In the genomic region with DNA sequence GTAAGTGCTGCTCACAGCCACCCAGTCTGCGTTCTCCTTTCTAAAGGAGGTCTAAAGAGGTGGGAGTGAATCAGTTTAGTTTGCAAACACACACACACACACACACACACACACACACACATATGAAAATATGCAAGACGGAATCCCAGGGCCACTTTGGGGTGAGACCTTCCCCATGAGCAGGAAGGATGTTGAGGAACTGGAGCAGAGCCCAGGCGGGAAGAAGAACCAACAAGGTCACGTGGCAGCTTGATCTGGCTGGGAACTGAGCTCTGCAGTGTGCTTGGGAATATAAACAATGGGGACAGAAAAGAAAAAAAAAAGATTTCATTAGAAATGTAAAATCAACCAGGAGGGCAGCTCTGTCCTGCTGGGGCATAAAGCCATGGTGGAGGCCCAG, we compare ENCODE assay signal across 36 cellular contexts. TPM values are rescaled to one million over a fixed set of nuclear protein-coding genes. Genes with fewer than 3 reads are reported as not detected.
"Had no signal": no experiment of that assay in that cellular context is flagged by ENCODE, and none has a peak within 500 bp of the region (broad histone marks: within the 10 kb centered on the region; RNA-seq: fewer than 3 reads in every experiment).

No MANE protein-coding gene starts in this region.

- FAIRE-seq: astrocyte, TTC549 had no signal

- H3K9me3 ChIP-seq: body of pancreas, breast epithelium had no signal

- ATAC-seq: activated CD8-positive, alpha-beta T cell treated with anti-CD3 and anti-CD28 coated beads for 36 hours; activated naive CD8-positive, alpha-beta T cell treated with anti-CD3 and anti-CD28 coated beads, Interleukin-2, amount 50 U/mL, for 24 hours; activated T-cell treated with anti-CD3 and anti-CD28 coated beads, Interleukin-2, amount 50 U/mL, for 4 hours; activated T-cell treated with anti-CD3 and anti-CD28 coated beads, Interleukin-2, amount 50 U/mL, for 72 hours; activated T-helper 17 cell treated with anti-CD3 and anti-CD28 coated beads, Interleukin-2, amount 50 U/mL, for 72 hours; body of pancreas had no signal

- DNase-seq: activated B cell treated with CpG ODN at 0.5 μM for 24 hours; activated CD4-positive, alpha-beta memory T cell treated with anti-CD3 and anti-CD28 coated beads for 36 hours; activated CD4-positive, alpha-beta T cell treated with anti-CD3 and anti-CD28 coated beads for 4 hours; activated CD4-positive, alpha-beta T cell treated with anti-CD3 and anti-CD28 coated beads, Interleukin-2, amount 10 ng/mL, durations not matched to agents 24 days and 14 days; activated CD4-positive, alpha-beta T cell treated with anti-CD3 and anti-CD28 coated beads, Interleukin-2, amount 50 U/mL, for 1 hour; activated CD4-positive, alpha-beta T cell treated with anti-CD3 and anti-CD28 coated beads, Interleukin-2, amount 50 U/mL, for 4 hours; activated CD4-positive, CD25-positive, alpha-beta regulatory T cell treated with anti-CD3 and anti-CD28 coated beads, Interleukin-2, amount 50 U/mL, for 72 hours; activated CD8-positive, alpha-beta memory T cell treated with anti-CD3 and anti-CD28 coated beads, Interleukin-2, amount 50 U/mL, for 4 hours; activated CD8-positive, alpha-beta T cell treated with anti-CD3 and anti-CD28 coated beads for 36 hours; activated effector memory CD4-positive, alpha-beta T cell treated with anti-CD3 and anti-CD28 coated beads, Interleukin-2, amount 50 U/mL, for 16 hours; activated naive CD4-positive, alpha-beta T cell treated with anti-CD3 and anti-CD28 coated beads, Interleukin-2, amount 10 ng/mL, durations not matched to agents 7 days and 5 days; activated naive CD4-positive, alpha-beta T cell treated with Interleukin-2 at 50 U/mL for 16 hours; activated naive CD8-positive, alpha-beta T cell treated with anti-CD3 and anti-CD28 coated beads, Interleukin-2, amount 10 ng/mL, durations not matched to agents 7 days and 5 days; activated naive CD8-positive, alpha-beta T cell treated with anti-CD3 and anti-CD28 coated beads, Interleukin-2, amount 50 U/mL, for 24 hours; activated T-cell treated with anti-CD3 and anti-CD28 coated beads for 4 hours; activated T-cell treated with anti-CD3 and anti-CD28 coated beads, Interleukin-2, amount 50 U/mL, for 1 hour; activated T-cell treated with anti-CD3 and anti-CD28 coated beads, Interleukin-2, amount 50 U/mL, for 4 hours; activated T-cell treated with anti-CD3 and anti-CD28 coated beads, Interleukin-2, amount 50 U/mL, for 72 hours; amniotic stem cell; aorta; body of pancreas; brain microvascular endothelial cell; central memory CD4-positive, alpha-beta T cell; T-helper 1 cell; T-helper 2 cell; T-helper 9 cell had no signal

- H3K27me3 ChIP-seq: body of pancreas, brain microvascular endothelial cell, breast epithelium had no signal

- H3K4me3 ChIP-seq: body of pancreas had no signal

- H3K4me1 ChIP-seq: body of pancreas, breast epithelium had no signal

- H3K27ac ChIP-seq: body of pancreas, brain microvascular endothelial cell, VCaP had no signal

- H3K36me3 ChIP-seq: brain microvascular endothelial cell, breast epithelium had no signal

RNA-seq across cellular contexts. Expression of gene OR2G3, which starts 32.6 kb away (rescaled TPM):
- total RNA-seq: activated B cell treated with CpG ODN at 0.5 μM for 24 hours; activated CD4-positive, alpha-beta memory T cell treated with anti-CD3 and anti-CD28 coated beads for 36 hours; activated CD4-positive, alpha-beta T cell treated with anti-CD3 and anti-CD28 coated beads, Interleukin-2, amount 10 ng/mL, durations not matched to agents 24 days and 14 days; activated CD8-positive, alpha-beta memory T cell treated with anti-CD3 and anti-CD28 coated beads for 36 hours; activated CD8-positive, alpha-beta T cell treated with anti-CD3 and anti-CD28 coated beads for 36 hours; activated naive CD8-positive, alpha-beta T cell treated with anti-CD3 and anti-CD28 coated beads, Interleukin-2, amount 10 ng/mL, durations not matched to agents 7 days and 5 days; activated T-cell treated with anti-CD3 and anti-CD28 coated beads, Interleukin-2, amount 50 U/mL, for 4 hours; activated T-cell treated with anti-CD3 and anti-CD28 coated beads, Interleukin-2, amount 50 U/mL, for 72 hours; activated T-helper 1 cell treated with anti-CD3 and anti-CD28 coated beads, Interleukin-12 subunit alpha, Interleukin-12 subunit beta, Interleukin-2, Interleukin-4 antibody, amounts not matched to agents 30 ng/mL and 10 ng/mL and 1 ng/mL, durations not matched to agents 14 hours and 24 hours and 36 hours; activated T-helper 17 cell treated with anti-CD3 and anti-CD28 coated beads, Interleukin-2, amount 50 U/mL, for 72 hours; aorta; astrocyte; body of pancreas; breast epithelium; cardiac septum; cerebellum had no signal
- polyA plus RNA-seq: adipose tissue, aorta had no signal

RNA-seq across cellular contexts. Expression of gene OR13G1, which starts 41.5 kb away (rescaled TPM):
- total RNA-seq: activated B cell treated with CpG ODN at 0.5 μM for 24 hours; activated CD4-positive, alpha-beta memory T cell treated with anti-CD3 and anti-CD28 coated beads for 36 hours; activated CD4-positive, alpha-beta T cell treated with anti-CD3 and anti-CD28 coated beads, Interleukin-2, amount 10 ng/mL, durations not matched to agents 24 days and 14 days; activated CD8-positive, alpha-beta memory T cell treated with anti-CD3 and anti-CD28 coated beads for 36 hours; activated CD8-positive, alpha-beta T cell treated with anti-CD3 and anti-CD28 coated beads for 36 hours; activated naive CD8-positive, alpha-beta T cell treated with anti-CD3 and anti-CD28 coated beads, Interleukin-2, amount 10 ng/mL, durations not matched to agents 7 days and 5 days; activated T-cell treated with anti-CD3 and anti-CD28 coated beads, Interleukin-2, amount 50 U/mL, for 4 hours; activated T-cell treated with anti-CD3 and anti-CD28 coated beads, Interleukin-2, amount 50 U/mL, for 72 hours; activated T-helper 1 cell treated with anti-CD3 and anti-CD28 coated beads, Interleukin-12 subunit alpha, Interleukin-12 subunit beta, Interleukin-2, Interleukin-4 antibody, amounts not matched to agents 30 ng/mL and 10 ng/mL and 1 ng/mL, durations not matched to agents 14 hours and 24 hours and 36 hours; activated T-helper 17 cell treated with anti-CD3 and anti-CD28 coated beads, Interleukin-2, amount 50 U/mL, for 72 hours; aorta; astrocyte; body of pancreas; breast epithelium; cardiac septum; cerebellum had no signal
- polyA plus RNA-seq: adipose tissue, aorta had no signal

RNA-seq across cellular contexts. Expression of gene OR2G2, which starts 49.9 kb away (rescaled TPM):
- total RNA-seq: activated B cell treated with CpG ODN at 0.5 μM for 24 hours; activated CD4-positive, alpha-beta memory T cell treated with anti-CD3 and anti-CD28 coated beads for 36 hours; activated CD4-positive, alpha-beta T cell treated with anti-CD3 and anti-CD28 coated beads, Interleukin-2, amount 10 ng/mL, durations not matched to agents 24 days and 14 days; activated CD8-positive, alpha-beta memory T cell treated with anti-CD3 and anti-CD28 coated beads for 36 hours; activated CD8-positive, alpha-beta T cell treated with anti-CD3 and anti-CD28 coated beads for 36 hours; activated naive CD8-positive, alpha-beta T cell treated with anti-CD3 and anti-CD28 coated beads, Interleukin-2, amount 10 ng/mL, durations not matched to agents 7 days and 5 days; activated T-cell treated with anti-CD3 and anti-CD28 coated beads, Interleukin-2, amount 50 U/mL, for 4 hours; activated T-cell treated with anti-CD3 and anti-CD28 coated beads, Interleukin-2, amount 50 U/mL, for 72 hours; activated T-helper 1 cell treated with anti-CD3 and anti-CD28 coated beads, Interleukin-12 subunit alpha, Interleukin-12 subunit beta, Interleukin-2, Interleukin-4 antibody, amounts not matched to agents 30 ng/mL and 10 ng/mL and 1 ng/mL, durations not matched to agents 14 hours and 24 hours and 36 hours; activated T-helper 17 cell treated with anti-CD3 and anti-CD28 coated beads, Interleukin-2, amount 50 U/mL, for 72 hours; aorta; astrocyte; body of pancreas; breast epithelium; cardiac septum; cerebellum had no signal
- polyA plus RNA-seq: adipose tissue, aorta had no signal
